In genomic region chr20:38961530-38962043, GRCh38 we compare ENCODE assay signal across 1 cellular context.
TF ChIP-seq lines count a peak whose summit lies in the region.

No MANE protein-coding gene starts in this region.

TF ChIP-seq in liver, 16 proteins besides CTCF, POLR2A, EP300 and RAD21 (continued from another document):
- TF ChIP-seq MAX (IDR thresholded peaks at IDR 0.05): no peak
